8 cellular contexts compared by ENCODE assay signal in the genomic region with DNA sequence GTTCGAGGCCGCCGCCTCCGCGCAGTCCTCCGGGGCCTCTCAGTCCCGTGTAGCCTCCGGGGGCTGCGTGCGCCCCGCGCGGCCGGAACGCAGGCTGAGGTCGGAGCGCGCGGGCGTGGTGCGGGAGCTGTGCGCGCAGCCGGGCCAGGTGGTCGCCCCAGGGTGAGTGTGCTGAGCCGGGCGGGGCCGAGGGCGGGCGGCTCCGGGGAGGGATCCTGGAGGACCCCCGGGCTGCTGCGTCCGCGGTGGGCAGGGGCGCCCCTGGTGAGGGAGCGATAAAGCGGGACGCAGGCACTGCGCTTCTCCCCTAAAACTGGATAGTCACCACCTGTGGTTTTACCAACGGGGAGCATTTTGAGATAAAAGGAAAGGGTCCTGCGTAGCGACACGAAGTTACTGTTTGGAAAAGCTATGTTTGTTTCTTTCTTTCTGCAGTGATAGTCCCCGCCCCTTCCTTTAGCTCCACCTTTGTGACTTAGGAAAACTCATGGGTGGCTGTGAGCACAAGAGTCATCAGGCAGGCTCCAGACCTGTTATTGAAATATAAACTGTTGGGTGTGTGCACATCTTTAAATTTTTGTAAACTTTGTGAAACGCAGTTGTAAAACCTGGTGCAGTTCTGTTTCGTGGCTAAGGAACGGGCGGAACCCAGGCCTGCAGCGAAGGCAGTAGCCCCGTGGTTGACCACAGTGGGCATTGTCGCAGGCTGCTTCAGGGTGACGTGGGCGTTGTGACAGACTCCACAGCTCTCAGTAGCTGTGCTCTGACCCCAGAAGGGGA. TPM values are rescaled to one million over a fixed set of nuclear protein-coding genes. Genes with fewer than 3 reads are reported as not detected.
A peak's percentile ranks its signal among the peaks of the same experiment; 100 is the strongest.
DNase-seq lines count a peak whose midpoint lies in the region; ATAC-seq, FAIRE-seq and TF ChIP-seq lines count a peak whose summit lies in the region.

No MANE protein-coding gene starts in this region.

- intact Hi-C loops in K562 (cut with micrococcal nuclease) = no loop called here

- H3K4me3 ChIP-seq in A549 (peak overlapping the region; percentile 100), K562 (peak overlapping the region; percentile 74)

- peaks cover 76% of the 10 kb centered on the region for H3K79me2 ChIP-seq in K562 (ENCODE audit: control insufficient read depth, insufficient read depth, low read length)

- 0 out of 2 replicates have a peak overlapping the region, but pooled peaks have one; percentile 32 for H2AFZ ChIP-seq in K562 (ENCODE audit: low read depth, low read length)

- POLR2A ChIA-PET in A549 (lab: Yijun Ruan, JAX) (interaction anchor here (1.0 kb wide), 1 partner anchor 177 kb away, joined by 3 read pairs; no protein-coding TSS in a partner anchor), K562 (lab: Yijun Ruan, JAX) (interaction anchor here (0.6 to 1.3 kb wide), 4 partner anchors 11 to 69 kb away, joined by 3 to 6 read pairs (median 3); no protein-coding TSS in a partner anchor)

- H3K4me1 ChIP-seq in A549 (peaks cover 12% of the 10 kb centered on the region; the same call in 1 of the 3 replicates), K562 (replicated peaks in 1 of 2; ENCODE audit: control insufficient read depth in 2 of 2, insufficient read depth in 2 of 2, low read length in 2 of 2) (peaks cover 15 to 26% of the 10 kb centered on the region in 2 experiments)

- in situ Hi-C loops in K562 (cut with MboI) = no loop called here

- ATAC-seq in A549 (peak in 1 of 2 experiments; percentile 37; a peak in 2 of 6 replicates), GM18502 (IDR thresholded peaks at IDR 0.05; ENCODE audit: poor library complexity, unreplicated experiment) (peak; percentile 5), HG03354 (IDR thresholded peaks at IDR 0.05; ENCODE audit: poor library complexity, severe bottlenecking, unreplicated experiment) (peak; percentile 11), K562 (peak; percentile 14)

- H3K4me2 ChIP-seq in A549 (peak overlapping the region; percentile 97), K562 (ENCODE audit: insufficient read depth, low read length) (peak overlapping the region; percentile 86)

- peaks cover 17% of the 10 kb centered on the region; the same call in 2 of the 3 replicates for H3K36me3 ChIP-seq in K562 (ENCODE audit: control insufficient read depth, insufficient read depth, low read length)

- BruUV-seq in K562 (replicated peaks; lab: Mats Ljungman, UMichigan) = TSS peak; percentile 63

- TF ChIP-seq CTCF in A549 (IDR thresholded peaks at IDR 0.05) = no peak
- peak in 1 of 3 experiments; percentile 18; a peak in 1 of 6 replicates for TF ChIP-seq CTCF in K562 (IDR thresholded peaks at IDR 0.05 in 2 of 3, conservative IDR thresholded peaks at IDR 0.05 in 1 of 3; ENCODE audit: insufficient read depth in 2 of 3, low read depth in 1 of 3, low read length in 3 of 3)

- H3K27me3 ChIP-seq in K562 (ENCODE audit: control insufficient read depth in 2 of 2, insufficient read depth in 2 of 2, low read length in 2 of 2) = no peaks in the 10 kb centered on the region
- no peaks in the 10 kb centered on the region for H3K27me3 ChIP-seq in layer of hippocampus (ENCODE audit: control insufficient read depth, insufficient read depth, low read length)

- H3K27ac ChIP-seq in A549 (peak overlapping the region; percentile 97 to 100), K562 (ENCODE audit: extremely low read depth, low read depth, low read length) (peak overlapping the region; percentile 99; the same call in 2 of the 3 replicates), layer of hippocampus (ENCODE audit: low read depth, low read length) (peak overlapping the region; percentile 99)

- FAIRE-seq in A549 (lab: Jason Lieb, UNC) (no peak), K562 (lab: Jason Lieb, UNC) (peak; percentile 67)

- CTCF ChIA-PET in A549 (lab: Yijun Ruan, JAX) (interaction anchor here (1.1 kb wide), 1 partner anchor 9 kb away, joined by 3 read pairs; no protein-coding TSS in a partner anchor), K562 (lab: Yijun Ruan, JAX; ENCODE audit: low intra/inter-chr PET ratio) (no interaction called here)

- peak overlapping the region; percentile 94 to 99 for H3K9ac ChIP-seq in K562 (ENCODE audit: insufficient read depth in 1 of 2, low read depth in 2 of 2, low read length in 2 of 2)

- 5% methylated on average over 12 of the region's 54 CpGs for WGBS in A549 (ENCODE audit: missing lambda C conversion rate)
- WGBS in K562 (ENCODE audit: insufficient coverage, low coverage, missing lambda C conversion rate) = 3% methylated on average over 18 of the region's 54 CpGs

- TF ChIP-seq EP300 in A549 (IDR thresholded peaks at IDR 0.05) (no peak), K562 (IDR thresholded peaks at IDR 0.05; ENCODE audit: low read length) (no peak)

- H3K9me1 ChIP-seq in K562 (ENCODE audit: control insufficient read depth, insufficient read depth, low read length) = no peaks in the 10 kb centered on the region

- TF ChIP-seq POLR2A in A549 (IDR thresholded peaks at IDR 0.05; ENCODE audit: low read length) (no peak), K562 (conservative IDR thresholded peaks at IDR 0.05) (no peak)

- no peak for TF ChIP-seq RAD21 in A549 (conservative IDR thresholded peaks at IDR 0.05 in 1 of 2, IDR thresholded peaks at IDR 0.05 in 1 of 2)
- TF ChIP-seq RAD21 in K562 (CRISPR knock-in tag; conservative IDR thresholded peaks at IDR 0.05 in 1 of 2, IDR thresholded peaks at IDR 0.05 in 1 of 2) = no peak

- H3K9me3 ChIP-seq in A549 (no peaks in the 10 kb centered on the region), K562 (replicated peaks; ENCODE audit: control insufficient read depth, insufficient read depth, low read depth, low read length) (no peaks in the 10 kb centered on the region)

- peaks cover 7% of the 10 kb centered on the region for H4K20me1 ChIP-seq in K562 (replicated peaks; ENCODE audit: control insufficient read depth, insufficient read depth, low read length)

- DNase-seq in A549 (ENCODE audit: low read depth in 1 of 2, low spot score in 1 of 2) (peak; percentile 16 to 51), RPMI8226 (peak; percentile 64), K562 (ENCODE audit: extremely low read depth in 1 of 4, low spot score in 3 of 4) (peak; percentile 38 to 63 (median 49)), globus pallidus (ENCODE audit: low spot score) (no peak)
- peak; percentile 25 to 47 for DNase-seq in stimulated activated CD4-positive, alpha-beta T cell treated with anti-CD3 and anti-CD28 coated beads, Interleukin-4, amount 100 ng/mL, for 4 hours

TF ChIP-seq in A549, 52 proteins besides CTCF, POLR2A, EP300 and RAD21 (continues in another document):
- TF ChIP-seq, protein P1, sequence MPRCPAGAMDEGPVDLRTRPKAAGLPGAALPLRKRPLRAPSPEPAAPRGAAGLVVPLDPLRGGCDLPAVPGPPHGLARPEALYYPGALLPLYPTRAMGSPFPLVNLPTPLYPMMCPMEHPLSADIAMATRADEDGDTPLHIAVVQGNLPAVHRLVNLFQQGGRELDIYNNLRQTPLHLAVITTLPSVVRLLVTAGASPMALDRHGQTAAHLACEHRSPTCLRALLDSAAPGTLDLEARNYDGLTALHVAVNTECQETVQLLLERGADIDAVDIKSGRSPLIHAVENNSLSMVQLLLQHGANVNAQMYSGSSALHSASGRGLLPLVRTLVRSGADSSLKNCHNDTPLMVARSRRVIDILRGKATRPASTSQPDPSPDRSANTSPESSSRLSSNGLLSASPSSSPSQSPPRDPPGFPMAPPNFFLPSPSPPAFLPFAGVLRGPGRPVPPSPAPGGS (IDR thresholded peaks at IDR 0.05) = no peak
- TF ChIP-seq JUNB (IDR thresholded peaks at IDR 0.05) (no peak), CEBPB (IDR thresholded peaks at IDR 0.05) (no peak), EHMT2 (IDR thresholded peaks at IDR 0.05; ENCODE audit: low read depth) (no peak), GATA3 (IDR thresholded peaks at IDR 0.05; ENCODE audit: borderline replicate concordance) (no peak)

TF ChIP-seq in K562, 482 proteins besides CTCF, POLR2A, EP300 and RAD21 (continues in another document):
- TF ChIP-seq HNRNPLL (IDR thresholded peaks at IDR 0.05; ENCODE audit: low read depth, low read length, poor library complexity, severe bottlenecking) (no peak), EP400 (IDR thresholded peaks at IDR 0.05) (no peak), ZNF780A (CRISPR knock-in tag; IDR thresholded peaks at IDR 0.05) (no peak), ZNF436 (CRISPR knock-in tag; IDR thresholded peaks at IDR 0.05) (peak; percentile 73; the same call in 1 of the 2 replicates), CEBPG (CRISPR knock-in tag; IDR thresholded peaks at IDR 0.05) (no peak), CEBPG (tag; conservative IDR thresholded peaks at IDR 0.05 in 1 of 2, IDR thresholded peaks at IDR 0.05 in 1 of 2) (no peak), RB1 (IDR thresholded peaks at IDR 0.05; ENCODE audit: low read depth) (0 out of 2 replicates have a peak, but pooled peaks have one; percentile 1)

RNA-seq across cellular contexts. Expression of gene CTDP1, which starts 0.7 kb away (rescaled TPM):
- 6.0 and 6.8 TPM in 2 replicates for polyA plus RNA-seq in A549 (2011; rRNA removed)
- 10.6 and 12.5 TPM in 2 replicates for polyA plus RNA-seq in A549 (2012; cell fraction: cytosol; rRNA removed)
- polyA plus RNA-seq in A549 (2012; cell fraction: nucleus; rRNA removed) = 22.5 and 24.9 TPM in 2 replicates
- 11.5 to 12.5 TPM (median 12.1 TPM) in 3 replicates for polyA plus RNA-seq in A549 (2017; fragmentation: RNase III; extraction: RNeasy Plus Mini Kit Qiagen cat#74134 plus additional on column Dnase treatment)
- polyA minus RNA-seq in A549 (2011; rRNA and poly(A)+ RNA removed) = 7.5 and 11.0 TPM in 2 replicates
- 18.1 and 24.6 TPM in 2 replicates for total RNA-seq in K562 (2011; cell fraction: chromatin; rRNA removed; ENCODE audit: low replicate concordance)
- 14.2 and 16.2 TPM in 2 replicates for total RNA-seq in K562 (2011; cell fraction: nucleolus; rRNA removed)
- 9.8 and 14.2 TPM in 2 replicates for total RNA-seq in K562 (2011; cell fraction: nucleoplasm; rRNA removed)
- total RNA-seq in K562 (2014; rRNA removed) = 15.0 and 15.7 TPM in 2 replicates
- 3.2 and 3.4 TPM in 2 replicates for total RNA-seq in K562 (2014; rRNA removed; fragmentation: Illumina TruSeq; extraction: Trizol)
- 6.9 and 7.7 TPM in 2 replicates for total RNA-seq in K562 (2015; rRNA removed; fragmentation: Illumina TruSeq; extraction: Trizol)
- total RNA-seq in K562 (2021) = 15.1 and 19.2 TPM in 2 replicates
- 3.3 and 5.0 TPM in 2 replicates for polyA plus RNA-seq in K562 (2011; rRNA removed)
- 3.1 and 4.8 TPM in 2 replicates for polyA plus RNA-seq in K562 (2011; cell fraction: cytosol; rRNA removed)
- polyA plus RNA-seq in K562 (2011; cell fraction: nucleus; rRNA removed) = 9.4 and 14.5 TPM in 2 replicates
- 8.3 and 8.6 TPM in 2 replicates for polyA plus RNA-seq in K562 (2012)
- polyA plus RNA-seq in K562 (2014; fragmentation: Illumina TruSeq; extraction: Trizol) = 4.0 and 7.1 TPM in 2 replicates
- polyA plus RNA-seq in K562 (2014; fragmentation: Nextera tagmentation; extraction: Ambion mirVana) = under 1 TPM; 0.07 to 0.21 TPM
- 7.3 and 7.6 TPM in 2 replicates for polyA plus RNA-seq in K562 (2014; rRNA removed)
- 3.7 and 4.3 TPM in 2 replicates for polyA minus RNA-seq in K562 (2011; rRNA and poly(A)+ RNA removed)
- 7.5 and 7.7 TPM in 2 replicates for polyA minus RNA-seq in K562 (2011; cell fraction: cytosol; rRNA and poly(A)+ RNA removed)
- polyA minus RNA-seq in K562 (2011; cell fraction: nucleus; rRNA and poly(A)+ RNA removed) = 8.8 and 13.7 TPM in 2 replicates

Comparison
In these comparisons a context has a peak if more than half of its experiments do, and no peak if none do; other contexts are left out.
1. Of the 35 proteins assayed by ChIP-seq in both K562 and A549: peak only in K562: ZFP36; only in A549: none; in both: none; in neither: 32; mixed calls (peak in some experiments, not most) for 2.